In the genomic region with DNA sequence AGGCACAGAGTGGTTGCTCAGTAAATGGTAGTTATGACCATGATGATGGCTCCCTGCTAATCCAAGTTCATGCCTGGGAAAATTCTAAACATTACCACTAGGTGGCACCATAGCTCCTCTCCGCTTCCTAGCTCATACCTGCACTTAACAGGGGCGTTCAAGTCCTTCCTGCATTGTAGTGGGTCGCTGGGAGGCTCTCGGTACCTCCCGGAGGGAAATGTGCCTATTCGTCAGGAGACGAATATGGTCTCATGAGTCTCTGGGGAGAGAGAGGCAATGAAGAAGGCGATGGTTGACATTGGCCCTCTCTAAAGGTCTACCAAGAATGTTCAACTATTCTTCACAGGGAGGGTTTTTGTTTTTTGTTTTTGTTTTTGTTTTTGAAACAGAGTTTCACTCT, we compare ENCODE assay signal across 8 cellular contexts. TPM values are rescaled to one million over a fixed set of nuclear protein-coding genes. Genes with fewer than 3 reads are reported as not detected.
A peak's percentile ranks its signal among the peaks of the same experiment; 100 is the strongest.
DNase-seq lines count a peak whose midpoint lies in the region; ATAC-seq and TF ChIP-seq lines count a peak whose summit lies in the region.

No MANE protein-coding gene starts in this region.

- peaks cover 0 to 3% (median 2%) of the 10 kb centered on the region in 4 donors for H3K4me1 Mint-ChIP-seq in naive thymus-derived CD8-positive, alpha-beta T cell

- H3K4me3 ChIP-seq in NT2/D1 (ENCODE audit: insufficient read length, low read depth), result no peak overlapping the region
- no peak overlapping the region for H3K4me3 ChIP-seq in esophagus muscularis mucosa
- no peak overlapping the region for H3K4me3 ChIP-seq in transverse colon

- POLR2A ChIA-PET in naive thymus-derived CD8-positive, alpha-beta T cell (lab: Charles Lee), result interaction anchor here (0.6 to 1.0 kb wide), 2 partner anchors 11 to 13 kb away, joined by 3 read pairs; a partner anchor contains a TSS

- no peak overlapping the region for H3K27ac ChIP-seq in esophagus muscularis mucosa (replicated peaks in 1 of 4)
- no peak overlapping the region for H3K27ac ChIP-seq in transverse colon

- H3K27ac Mint-ChIP-seq in naive thymus-derived CD8-positive, alpha-beta T cell, result no peak overlapping the region

- H3K27me3 ChIP-seq in NT2/D1 (ENCODE audit: insufficient read depth, insufficient read length) (peaks cover 31% of the 10 kb centered on the region), esophagus muscularis mucosa (no peaks in the 10 kb centered on the region), transverse colon (no peaks in the 10 kb centered on the region)

- TF ChIP-seq CTCF in esophagus muscularis mucosa (IDR thresholded peaks at IDR 0.05), result peak in 2 of 3 experiments; percentile 90 to 92
- peak; percentile 92 to 96 (median 94) for TF ChIP-seq CTCF in transverse colon (IDR thresholded peaks at IDR 0.05)

- H3K9me3 ChIP-seq in NT2/D1 (ENCODE audit: insufficient read depth, low read length) (no peaks in the 10 kb centered on the region), esophagus muscularis mucosa (no peaks in the 10 kb centered on the region), transverse colon (no peaks in the 10 kb centered on the region)

- peak; percentile 68 for ATAC-seq in GM18909 (IDR thresholded peaks at IDR 0.05; ENCODE audit: poor library complexity, unreplicated experiment)
- ATAC-seq in naive thymus-derived CD8-positive, alpha-beta T cell, result peak; percentile 85 to 96

- in situ Hi-C loops in transverse colon (cut with MboI; ENCODE audit: low pct_ligation_motif_present in 1 of 4, low pct_unique_long_range_greater_than_20kb in 1 of 4, low sequenced_read_pairs in 3 of 4), result loop anchor here in 1 of 4 donors (25.0 kb wide), 1 partner anchor 347 kb away; no protein-coding TSS in a partner anchor

- 8% methylated on average over 8 of the region's 8 CpGs for WGBS in esophagus muscularis mucosa
- 7 to 20% methylated on average over 1 to 8 of the region's 8 CpGs for WGBS in transverse colon (ENCODE audit: low coverage in 1 of 2), 2 donors

- TF ChIP-seq EP300 in Ishikawa (IDR thresholded peaks at IDR 0.05; ENCODE audit: borderline replicate concordance) (no peak), esophagus muscularis mucosa (IDR thresholded peaks at IDR 0.05) (no peak), transverse colon (IDR thresholded peaks at IDR 0.05; ENCODE audit: low read depth) (no peak)

- H3K36me3 Mint-ChIP-seq in naive thymus-derived CD8-positive, alpha-beta T cell, result no peaks in the 10 kb centered on the region

- no peak overlapping the region for H3K9ac ChIP-seq in NT2/D1 (ENCODE audit: insufficient read length, low read depth)

- TF ChIP-seq RAD21 in Ishikawa (IDR thresholded peaks at IDR 0.05; ENCODE audit: low read depth), result peak; percentile 89

- peak overlapping the region in 3 of 10 donors; percentile 26 to 49 (median 39) for H3K4me3 Mint-ChIP-seq in naive thymus-derived CD8-positive, alpha-beta T cell

- intact Hi-C loops in esophagus muscularis mucosa (cut with DNase I), result no loop called here
- intact Hi-C loops in transverse colon (cut with DNase I; ENCODE audit: low total_unique reads), result no loop called here

- H3K36me3 ChIP-seq in NT2/D1 (ENCODE audit: insufficient read depth, insufficient read length, low read length), result no peaks in the 10 kb centered on the region
- no peaks in the 10 kb centered on the region for H3K36me3 ChIP-seq in esophagus muscularis mucosa
- H3K36me3 ChIP-seq in transverse colon, result no peaks in the 10 kb centered on the region

- H3K4me1 ChIP-seq in NT2/D1 (ENCODE audit: insufficient read depth, insufficient read length) (no peaks in the 10 kb centered on the region), esophagus muscularis mucosa (peaks cover 0 to 4% (median 2%) of the 10 kb centered on the region in 4 donors), transverse colon (peaks cover 0 to 3% (median 0%) of the 10 kb centered on the region in 4 donors)

- TF ChIP-seq POLR2A in esophagus muscularis mucosa (IDR thresholded peaks at IDR 0.05; ENCODE audit: low read depth) (no peak), transverse colon (IDR thresholded peaks at IDR 0.05) (no peak)

- DNase-seq in AML-193 (lab: John Stamatoyannopoulos, UW), result peak; percentile 56 to 57
- DNase-seq in NT2/D1 (ENCODE audit: low read depth, low spot score), result peak; percentile 75
- DNase-seq in activated CD8-positive, alpha-beta memory T cell treated with anti-CD3 and anti-CD28 coated beads, Interleukin-2, amount 50 U/mL, for 1 hour (ENCODE audit: extremely low read depth), result peak; percentile 25
- DNase-seq in esophagus muscularis mucosa (ENCODE audit: extremely low spot score), result no peak
- peak in 9 of 10 donors; percentile 35 to 76 (median 60) for DNase-seq in naive thymus-derived CD8-positive, alpha-beta T cell
- DNase-seq in transverse colon, result peak; percentile 67

- H3K9me3 Mint-ChIP-seq in naive thymus-derived CD8-positive, alpha-beta T cell, result no peaks in the 10 kb centered on the region

- H3K27me3 Mint-ChIP-seq in naive thymus-derived CD8-positive, alpha-beta T cell, result peaks cover 5 to 29% (median 7%) of the 10 kb centered on the region in 5 donors

TF ChIP-seq in Ishikawa, 13 proteins besides CTCF, POLR2A, EP300 and RAD21:
- TF ChIP-seq TAF1 (IDR thresholded peaks at IDR 0.05; ENCODE audit: low read depth) (no peak), CEBPB (IDR thresholded peaks at IDR 0.05) (no peak), TEAD4 (IDR thresholded peaks at IDR 0.05) (peak; percentile 6; the same call in 1 of the 2 replicates), TCF12 (IDR thresholded peaks at IDR 0.05; ENCODE audit: low read depth) (no peak), YY1 (IDR thresholded peaks at IDR 0.05; ENCODE audit: low read depth) (no peak)
- TF ChIP-seq, protein P1, sequence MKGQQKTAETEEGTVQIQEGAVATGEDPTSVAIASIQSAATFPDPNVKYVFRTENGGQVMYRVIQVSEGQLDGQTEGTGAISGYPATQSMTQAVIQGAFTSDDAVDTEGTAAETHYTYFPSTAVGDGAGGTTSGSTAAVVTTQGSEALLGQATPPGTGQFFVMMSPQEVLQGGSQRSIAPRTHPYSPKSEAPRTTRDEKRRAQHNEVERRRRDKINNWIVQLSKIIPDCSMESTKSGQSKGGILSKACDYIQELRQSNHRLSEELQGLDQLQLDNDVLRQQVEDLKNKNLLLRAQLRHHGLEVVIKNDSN (IDR thresholded peaks at IDR 0.05), result no peak
- TF ChIP-seq, protein P2, sequence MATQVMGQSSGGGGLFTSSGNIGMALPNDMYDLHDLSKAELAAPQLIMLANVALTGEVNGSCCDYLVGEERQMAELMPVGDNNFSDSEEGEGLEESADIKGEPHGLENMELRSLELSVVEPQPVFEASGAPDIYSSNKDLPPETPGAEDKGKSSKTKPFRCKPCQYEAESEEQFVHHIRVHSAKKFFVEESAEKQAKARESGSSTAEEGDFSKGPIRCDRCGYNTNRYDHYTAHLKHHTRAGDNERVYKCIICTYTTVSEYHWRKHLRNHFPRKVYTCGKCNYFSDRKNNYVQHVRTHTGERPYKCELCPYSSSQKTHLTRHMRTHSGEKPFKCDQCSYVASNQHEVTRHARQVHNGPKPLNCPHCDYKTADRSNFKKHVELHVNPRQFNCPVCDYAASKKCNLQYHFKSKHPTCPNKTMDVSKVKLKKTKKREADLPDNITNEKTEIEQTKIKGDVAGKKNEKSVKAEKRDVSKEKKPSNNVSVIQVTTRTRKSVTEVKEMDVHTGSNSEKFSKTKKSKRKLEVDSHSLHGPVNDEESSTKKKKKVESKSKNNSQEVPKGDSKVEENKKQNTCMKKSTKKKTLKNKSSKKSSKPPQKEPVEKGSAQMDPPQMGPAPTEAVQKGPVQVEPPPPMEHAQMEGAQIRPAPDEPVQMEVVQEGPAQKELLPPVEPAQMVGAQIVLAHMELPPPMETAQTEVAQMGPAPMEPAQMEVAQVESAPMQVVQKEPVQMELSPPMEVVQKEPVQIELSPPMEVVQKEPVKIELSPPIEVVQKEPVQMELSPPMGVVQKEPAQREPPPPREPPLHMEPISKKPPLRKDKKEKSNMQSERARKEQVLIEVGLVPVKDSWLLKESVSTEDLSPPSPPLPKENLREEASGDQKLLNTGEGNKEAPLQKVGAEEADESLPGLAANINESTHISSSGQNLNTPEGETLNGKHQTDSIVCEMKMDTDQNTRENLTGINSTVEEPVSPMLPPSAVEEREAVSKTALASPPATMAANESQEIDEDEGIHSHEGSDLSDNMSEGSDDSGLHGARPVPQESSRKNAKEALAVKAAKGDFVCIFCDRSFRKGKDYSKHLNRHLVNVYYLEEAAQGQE (IDR thresholded peaks at IDR 0.05; ENCODE audit: low read depth), result no peak

RNA-seq across cellular contexts. Expression of a gene that starts 10.9 kb away (rescaled TPM):
- total RNA-seq in esophagus muscularis mucosa (1 to 10 TPM in 2 of 4 donors, under 1 TPM in 2; 0.50 to 2.8 (median 1.7) TPM), transverse colon (10 to 100 TPM in 3 of 4 donors, 1 to 10 TPM in 1; 8.6 to 13.5 (median 12.5) TPM)
- total RNA-seq in naive thymus-derived CD8-positive, alpha-beta T cell, result under 1 TPM; 0.26 to 0.27 TPM
- under 1 TPM; 0.06 to 0.81 (median 0.50) TPM for polyA plus RNA-seq in naive thymus-derived CD8-positive, alpha-beta T cell

RNA-seq across cellular contexts. Expression of a gene that starts 36.0 kb away (rescaled TPM):
- total RNA-seq in esophagus muscularis mucosa, result not detected
- total RNA-seq in naive thymus-derived CD8-positive, alpha-beta T cell, result not detected
- not detected for polyA plus RNA-seq in naive thymus-derived CD8-positive, alpha-beta T cell
- under 1 TPM in 2 of 4 donors, not detected in 2; 0.64 to 0.96 TPM for total RNA-seq in transverse colon

RNA-seq across cellular contexts. Expression of a gene that starts 49.5 kb away (rescaled TPM):
- total RNA-seq in esophagus muscularis mucosa (under 1 TPM in 3 of 4 donors, not detected in 1; 0.13 to 0.42 (median 0.17) TPM), transverse colon (not detected)
- under 1 TPM in 1 of 2 experiments, not detected in 1; 0.19 TPM for total RNA-seq in naive thymus-derived CD8-positive, alpha-beta T cell
- under 1 TPM in 1 of 3 donors, not detected in 2; 0.33 TPM for polyA plus RNA-seq in naive thymus-derived CD8-positive, alpha-beta T cell

RNA-seq across cellular contexts. Expression of a gene that starts 49.6 kb away (rescaled TPM):
- total RNA-seq in esophagus muscularis mucosa (10 to 100 TPM; 10.8 to 20.2 (median 15.4) TPM), transverse colon (100 to 1,000 TPM in 1 of 4 donors, 10 to 100 TPM in 2, 1 to 10 TPM in 1; 6.8 to 113 (median 40.6) TPM)
- total RNA-seq in naive thymus-derived CD8-positive, alpha-beta T cell, result 1 to 10 TPM; 3.5 to 3.8 TPM
- 1 to 10 TPM; 2.3 to 2.7 (median 2.5) TPM for polyA plus RNA-seq in naive thymus-derived CD8-positive, alpha-beta T cell
